ENCODE assay signal across 8 cellular contexts in genomic region chr6:99613398-99613704, GRCh38. TPM values are rescaled to one million over a fixed set of nuclear protein-coding genes. Genes with fewer than 3 reads are reported as not detected.
DNase-seq lines count a peak whose midpoint lies in the region; ATAC-seq, FAIRE-seq and TF ChIP-seq lines count a peak whose summit lies in the region.

No MANE protein-coding gene starts in this region.

- ATAC-seq in HG02763 (IDR thresholded peaks at IDR 0.05; ENCODE audit: unreplicated experiment) = peak; percentile 65
- peak; percentile 76 to 86 for ATAC-seq in lower lobe of right lung

- H3K9me3 ChIP-seq in lower lobe of right lung (no peaks in the 10 kb centered on the region), uterus (no peaks in the 10 kb centered on the region)

- peak overlapping the region; percentile 77 for H2AFZ ChIP-seq in ACC112 (ENCODE audit: low read length, unreplicated experiment)

- H3K4me3 ChIP-seq in ACC112 (ENCODE audit: low read depth, low read length) (peak overlapping the region; percentile 51; the same call in 1 of the 2 replicates), bronchial epithelial cell (ENCODE audit: low read depth, low read length) (peak overlapping the region; percentile 1), lower lobe of right lung (peak overlapping the region; percentile 54), uterus (peak overlapping the region in 1 of 2 donors; percentile 42)

- H3K27me3 ChIP-seq in ACC112 (ENCODE audit: insufficient read depth, low read length) (peaks cover 100% of the 10 kb centered on the region), bronchial epithelial cell (ENCODE audit: control insufficient read depth, insufficient read depth, low read length) (peaks cover 55% of the 10 kb centered on the region), lower lobe of right lung (ENCODE audit: low read depth) (peaks cover 99% of the 10 kb centered on the region), uterus (peaks cover 33 to 91% of the 10 kb centered on the region in 2 donors)

- H3K79me2 ChIP-seq in ACC112 (ENCODE audit: control insufficient read depth, insufficient read depth, low read length, unreplicated experiment) = no peaks in the 10 kb centered on the region

- TF ChIP-seq POLR2A in GM12892 (IDR thresholded peaks at IDR 0.05; ENCODE audit: low read depth, low read length) (no peak), uterus (IDR thresholded peaks at IDR 0.05) (no peak)

- no peak for FAIRE-seq in GM12892 (lab: Jason Lieb, UNC)
- FAIRE-seq in bronchial epithelial cell (lab: Jason Lieb, UNC) = no peak

- intact Hi-C loops in lower lobe of right lung (cut with DNase I) = no loop called here
- intact Hi-C loops in uterus (cut with DNase I; ENCODE audit: low total_unique reads) = no loop called here

- no peaks in the 10 kb centered on the region for H3K4me1 ChIP-seq in ACC112 (ENCODE audit: control insufficient read depth, insufficient read depth, low read length, unreplicated experiment)
- peaks cover 22% of the 10 kb centered on the region for H3K4me1 ChIP-seq in lower lobe of right lung
- peaks cover 0 to 19% of the 10 kb centered on the region in 2 donors for H3K4me1 ChIP-seq in uterus

- no peak overlapping the region for H3K27ac ChIP-seq in ACC112 (ENCODE audit: low read depth, low read length)
- H3K27ac ChIP-seq in lower lobe of right lung = no peak overlapping the region
- no peak overlapping the region for H3K27ac ChIP-seq in uterus

- no peaks in the 10 kb centered on the region for H3K36me3 ChIP-seq in ACC112 (ENCODE audit: insufficient read depth, low read length)
- no peaks in the 10 kb centered on the region for H3K36me3 ChIP-seq in bronchial epithelial cell (ENCODE audit: control insufficient read depth, insufficient read depth, low read length)
- no peaks in the 10 kb centered on the region for H3K36me3 ChIP-seq in lower lobe of right lung
- H3K36me3 ChIP-seq in uterus = no peaks in the 10 kb centered on the region

- TF ChIP-seq CTCF in bronchial epithelial cell (IDR thresholded peaks at IDR 0.05; ENCODE audit: insufficient read depth, low read length, severe bottlenecking) (peak; percentile 51), lower lobe of right lung (IDR thresholded peaks at IDR 0.05) (peak; percentile 46), uterus (IDR thresholded peaks at IDR 0.05) (peak in 3 of 4 experiments; percentile 17 to 42 (median 24))

- peak; percentile 46 for DNase-seq in GM12892 (ENCODE audit: insufficient read length)
- peak; percentile 6 for DNase-seq in NCI-H2196 treated with DMSO at 0.1 percent for 48 hours (lab: John Stamatoyannopoulos, UW; ENCODE audit: unreplicated experiment)
- DNase-seq in bronchial epithelial cell (ENCODE audit: low read depth) = no peak
- DNase-seq in lower lobe of right lung = peak; percentile 54
- no peak for DNase-seq in uterus
- DNase-seq in medulla oblongata (ENCODE audit: extremely low spot score) = no peak

RNA-seq across cellular contexts. Expression of gene PRDM13, which starts 6.7 kb away (rescaled TPM):
- 0.36 TPM for polyA plus RNA-seq in GM12892 (2012; ENCODE audit: missing spikeins)
- total RNA-seq in bronchial epithelial cell = not detected in 2 replicates
- total RNA-seq in lower lobe of right lung = not detected
- total RNA-seq in uterus = not detected

RNA-seq across cellular contexts. Expression of gene CCNC, which starts 44.9 kb away (rescaled TPM):
- polyA plus RNA-seq in GM12892 (2012; ENCODE audit: missing spikeins) = 81.0 TPM
- total RNA-seq in bronchial epithelial cell (94.8 and 95.5 TPM in 2 replicates), lower lobe of right lung (41.6 TPM), uterus (10 to 100 TPM; 48.4 to 97.0 (median 54.8) TPM)

Comparison
In these comparisons a context has a peak if more than half of its experiments do, and no peak if none do; other contexts are left out.
1. DNase-seq: peak in GM12892 (single experiment), NCI-H2196 treated with DMSO at 0.1 percent for 48 hours (single experiment) and lower lobe of right lung (single experiment); none in bronchial epithelial cell (single experiment), uterus (0 of 2) and medulla oblongata (single experiment).
2. Peak in every context shown above with its lines, with median percentiles within 50 percentile points of each other: CTCF ChIP-seq.